ENCODE assay signal across 8 cellular contexts in the genomic region with DNA sequence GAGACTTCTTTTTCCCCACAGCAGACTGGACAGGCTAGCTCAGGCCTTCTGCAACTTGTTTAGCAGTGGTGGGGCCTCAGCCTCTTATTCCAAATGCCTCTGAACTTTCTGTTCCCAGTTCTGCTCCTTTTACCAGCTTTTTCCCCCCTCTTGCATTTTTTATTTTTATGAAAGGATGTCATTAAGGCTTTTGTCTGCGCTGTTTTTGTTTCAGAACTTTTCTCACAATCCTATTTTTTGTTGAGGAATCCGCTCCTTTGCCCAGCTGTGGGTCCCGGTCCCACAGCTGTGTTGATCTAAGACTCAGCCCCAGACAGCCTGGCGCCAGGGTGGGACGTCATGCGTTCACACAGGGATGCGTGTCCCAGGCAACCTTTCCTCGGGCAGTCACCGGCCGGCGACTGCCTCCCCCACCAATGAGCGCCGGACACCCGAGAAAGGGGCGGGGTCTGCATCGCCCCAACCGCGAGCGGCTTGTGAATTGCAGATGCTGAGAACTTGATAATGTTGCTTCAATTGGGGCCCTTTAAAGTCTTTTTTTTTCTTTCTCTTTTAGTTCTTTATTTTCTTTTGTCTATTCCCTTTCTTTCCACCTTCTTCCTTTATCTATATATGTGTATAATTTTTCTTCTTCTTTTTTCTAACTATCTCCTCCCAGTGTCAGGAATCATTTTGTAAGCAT.
A peak's percentile ranks its signal among the peaks of the same experiment; 100 is the strongest.
DNase-seq lines count a peak whose midpoint lies in the region; ATAC-seq and TF ChIP-seq lines count a peak whose summit lies in the region.

No MANE protein-coding gene starts in this region.

- TF ChIP-seq CTCF in choroid plexus epithelial cell (conservative IDR thresholded peaks at IDR 0.05; ENCODE audit: low read depth, low read length): no peak

- ATAC-seq in HG03039 (IDR thresholded peaks at IDR 0.05; ENCODE audit: unreplicated experiment) (no peak), GM19351 (IDR thresholded peaks at IDR 0.05; ENCODE audit: unreplicated experiment) (no peak)

- H3K27ac ChIP-seq in skin epidermis: peak overlapping the region in 19 of 21 experiments; percentile 5 to 99 (median 88)

- peak overlapping the region; percentile 25 for H3K4me3 ChIP-seq in choroid plexus epithelial cell (ENCODE audit: low read depth, low read length)
- H3K4me3 ChIP-seq in skin epidermis: no peak overlapping the region

- peak; percentile 97 for DNase-seq in DMS79 treated with DMSO at 0.1 percent for 48 hours (lab: John Stamatoyannopoulos, UW)
- DNase-seq in LoVo (ENCODE audit: low spot score): peak; percentile 87
- DNase-seq in RKO (ENCODE audit: low spot score): peak; percentile 94
- DNase-seq in choroid plexus epithelial cell (ENCODE audit: low read depth): peak; percentile 99
- peak; percentile 91 for DNase-seq in kidney glomerular epithelial cell (lab: John Stamatoyannopoulos, UW)
